In the genomic region with DNA sequence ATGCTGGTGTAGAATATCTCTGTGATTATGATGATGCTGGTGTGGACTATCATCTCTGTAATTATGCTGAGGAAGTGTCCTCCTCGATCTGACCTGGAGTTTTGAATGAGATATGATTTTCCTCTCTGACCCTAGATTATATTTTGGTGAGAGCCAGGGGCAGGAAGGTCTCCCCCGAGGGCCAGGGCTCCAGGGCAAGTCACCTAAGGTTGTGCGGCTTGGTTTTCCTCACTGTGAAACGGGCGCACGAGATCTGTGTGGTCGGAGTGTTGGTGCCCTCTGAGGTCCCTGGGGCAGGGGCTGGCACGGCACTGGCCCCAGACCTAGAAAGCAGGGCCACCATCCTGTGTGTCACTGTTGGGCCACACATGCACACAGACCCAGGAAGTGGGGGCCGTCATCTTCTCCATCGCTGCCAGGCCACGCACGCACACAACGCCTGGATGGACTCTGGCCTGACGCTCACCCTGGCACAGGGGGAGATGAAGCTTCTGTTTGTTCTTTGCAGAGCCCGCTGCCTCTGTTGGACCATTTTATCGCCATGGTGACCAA, we compare ENCODE assay signal across 1 cellular context.
TF ChIP-seq lines count a peak whose summit lies in the region.

No MANE protein-coding gene starts in this region.

TF ChIP-seq in HepG2, 621 proteins besides CTCF, POLR2A, EP300 and RAD21 (continued from another document):
- TF ChIP-seq, protein P1, sequence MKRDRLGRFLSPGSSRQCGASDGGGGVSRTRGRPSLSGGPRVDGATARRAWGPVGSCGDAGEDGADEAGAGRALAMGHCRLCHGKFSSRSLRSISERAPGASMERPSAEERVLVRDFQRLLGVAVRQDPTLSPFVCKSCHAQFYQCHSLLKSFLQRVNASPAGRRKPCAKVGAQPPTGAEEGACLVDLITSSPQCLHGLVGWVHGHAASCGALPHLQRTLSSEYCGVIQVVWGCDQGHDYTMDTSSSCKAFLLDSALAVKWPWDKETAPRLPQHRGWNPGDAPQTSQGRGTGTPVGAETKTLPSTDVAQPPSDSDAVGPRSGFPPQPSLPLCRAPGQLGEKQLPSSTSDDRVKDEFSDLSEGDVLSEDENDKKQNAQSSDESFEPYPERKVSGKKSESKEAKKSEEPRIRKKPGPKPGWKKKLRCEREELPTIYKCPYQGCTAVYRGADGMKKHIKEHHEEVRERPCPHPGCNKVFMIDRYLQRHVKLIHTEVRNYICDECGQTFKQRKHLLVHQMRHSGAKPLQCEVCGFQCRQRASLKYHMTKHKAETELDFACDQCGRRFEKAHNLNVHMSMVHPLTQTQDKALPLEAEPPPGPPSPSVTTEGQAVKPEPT (CRISPR knock-in tag; IDR thresholded peaks at IDR 0.05; ENCODE audit: low read depth), result 0 out of 2 replicates have a peak, but pooled peaks have one; percentile 35
- TF ChIP-seq RFX3 (CRISPR knock-in tag; IDR thresholded peaks at IDR 0.05) (peak; percentile 60; the same call in 1 of the 2 replicates), ZNF501 (CRISPR knock-in tag; IDR thresholded peaks at IDR 0.05) (peak; percentile 4; the same call in 1 of the 2 replicates), HNRNPL (IDR thresholded peaks at IDR 0.05; ENCODE audit: low read depth, low read length) (0 out of 2 replicates have a peak, but pooled peaks have one; percentile 55), HNF4A (CRISPR knock-in tag; IDR thresholded peaks at IDR 0.05) (peak; percentile 28; the same call in 1 of the 2 replicates), TEAD3 (CRISPR knock-in tag; optimal IDR thresholded peaks at IDR 0.05; ENCODE audit: borderline replicate concordance) (no peak), SAP130 (CRISPR knock-in tag; IDR thresholded peaks at IDR 0.05; ENCODE audit: low read depth) (peak; percentile 55), ZNF570 (CRISPR knock-in tag; IDR thresholded peaks at IDR 0.05; ENCODE audit: borderline replicate concordance) (no peak), MTA1 (CRISPR knock-in tag; IDR thresholded peaks at IDR 0.05; ENCODE audit: borderline replicate concordance) (peak; percentile 47; the same call in 1 of the 2 replicates), ELF1 (CRISPR knock-in tag; IDR thresholded peaks at IDR 0.05) (peak; percentile 29; the same call in 1 of the 2 replicates), ZFX (CRISPR knock-in tag; IDR thresholded peaks at IDR 0.05; ENCODE audit: low read depth) (peak; percentile 17; the same call in 1 of the 2 replicates), ZNF180 (CRISPR knock-in tag; IDR thresholded peaks at IDR 0.05; ENCODE audit: borderline replicate concordance, low read depth) (no peak), NR2F6 (IDR thresholded peaks at IDR 0.05) (no peak), NR2F6 (CRISPR knock-in tag; IDR thresholded peaks at IDR 0.05) (peak; percentile 41; the same call in 1 of the 2 replicates), TBX3 (IDR thresholded peaks at IDR 0.05; ENCODE audit: borderline replicate concordance) (no peak), DNMT1 (CRISPR knock-in tag; IDR thresholded peaks at IDR 0.05) (peak; percentile 32; the same call in 1 of the 2 replicates), ERF (CRISPR knock-in tag; IDR thresholded peaks at IDR 0.05) (0 out of 2 replicates have a peak, but pooled peaks have one; percentile 26), ZNF614 (CRISPR knock-in tag; IDR thresholded peaks at IDR 0.05; ENCODE audit: borderline replicate concordance) (peak; percentile 50; the same call in 1 of the 2 replicates)
- TF ChIP-seq, protein P2, sequence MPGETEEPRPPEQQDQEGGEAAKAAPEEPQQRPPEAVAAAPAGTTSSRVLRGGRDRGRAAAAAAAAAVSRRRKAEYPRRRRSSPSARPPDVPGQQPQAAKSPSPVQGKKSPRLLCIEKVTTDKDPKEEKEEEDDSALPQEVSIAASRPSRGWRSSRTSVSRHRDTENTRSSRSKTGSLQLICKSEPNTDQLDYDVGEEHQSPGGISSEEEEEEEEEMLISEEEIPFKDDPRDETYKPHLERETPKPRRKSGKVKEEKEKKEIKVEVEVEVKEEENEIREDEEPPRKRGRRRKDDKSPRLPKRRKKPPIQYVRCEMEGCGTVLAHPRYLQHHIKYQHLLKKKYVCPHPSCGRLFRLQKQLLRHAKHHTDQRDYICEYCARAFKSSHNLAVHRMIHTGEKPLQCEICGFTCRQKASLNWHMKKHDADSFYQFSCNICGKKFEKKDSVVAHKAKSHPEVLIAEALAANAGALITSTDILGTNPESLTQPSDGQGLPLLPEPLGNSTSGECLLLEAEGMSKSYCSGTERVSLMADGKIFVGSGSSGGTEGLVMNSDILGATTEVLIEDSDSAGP (CRISPR knock-in tag; IDR thresholded peaks at IDR 0.05; ENCODE audit: borderline replicate concordance), result peak; percentile 32; the same call in 1 of the 2 replicates
- TF ChIP-seq, protein P3, sequence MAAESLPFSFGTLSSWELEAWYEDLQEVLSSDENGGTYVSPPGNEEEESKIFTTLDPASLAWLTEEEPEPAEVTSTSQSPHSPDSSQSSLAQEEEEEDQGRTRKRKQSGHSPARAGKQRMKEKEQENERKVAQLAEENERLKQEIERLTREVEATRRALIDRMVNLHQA (CRISPR knock-in tag; IDR thresholded peaks at IDR 0.05), result no peak
- TF ChIP-seq, protein P4, sequence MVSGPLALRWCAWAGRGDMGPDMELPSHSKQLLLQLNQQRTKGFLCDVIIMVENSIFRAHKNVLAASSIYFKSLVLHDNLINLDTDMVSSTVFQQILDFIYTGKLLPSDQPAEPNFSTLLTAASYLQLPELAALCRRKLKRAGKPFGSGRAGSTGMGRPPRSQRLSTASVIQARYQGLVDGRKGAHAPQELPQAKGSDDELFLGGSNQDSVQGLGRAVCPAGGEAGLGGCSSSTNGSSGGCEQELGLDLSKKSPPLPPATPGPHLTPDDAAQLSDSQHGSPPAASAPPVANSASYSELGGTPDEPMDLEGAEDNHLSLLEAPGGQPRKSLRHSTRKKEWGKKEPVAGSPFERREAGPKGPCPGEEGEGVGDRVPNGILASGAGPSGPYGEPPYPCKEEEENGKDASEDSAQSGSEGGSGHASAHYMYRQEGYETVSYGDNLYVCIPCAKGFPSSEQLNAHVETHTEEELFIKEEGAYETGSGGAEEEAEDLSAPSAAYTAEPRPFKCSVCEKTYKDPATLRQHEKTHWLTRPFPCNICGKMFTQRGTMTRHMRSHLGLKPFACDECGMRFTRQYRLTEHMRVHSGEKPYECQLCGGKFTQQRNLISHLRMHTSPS (CRISPR knock-in tag; IDR thresholded peaks at IDR 0.05; ENCODE audit: low read depth), result peak; percentile 90
- TF ChIP-seq, protein P5, sequence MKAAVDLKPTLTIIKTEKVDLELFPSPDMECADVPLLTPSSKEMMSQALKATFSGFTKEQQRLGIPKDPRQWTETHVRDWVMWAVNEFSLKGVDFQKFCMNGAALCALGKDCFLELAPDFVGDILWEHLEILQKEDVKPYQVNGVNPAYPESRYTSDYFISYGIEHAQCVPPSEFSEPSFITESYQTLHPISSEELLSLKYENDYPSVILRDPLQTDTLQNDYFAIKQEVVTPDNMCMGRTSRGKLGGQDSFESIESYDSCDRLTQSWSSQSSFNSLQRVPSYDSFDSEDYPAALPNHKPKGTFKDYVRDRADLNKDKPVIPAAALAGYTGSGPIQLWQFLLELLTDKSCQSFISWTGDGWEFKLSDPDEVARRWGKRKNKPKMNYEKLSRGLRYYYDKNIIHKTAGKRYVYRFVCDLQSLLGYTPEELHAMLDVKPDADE (CRISPR knock-in tag; IDR thresholded peaks at IDR 0.05), result no peak
- TF ChIP-seq, protein P6, sequence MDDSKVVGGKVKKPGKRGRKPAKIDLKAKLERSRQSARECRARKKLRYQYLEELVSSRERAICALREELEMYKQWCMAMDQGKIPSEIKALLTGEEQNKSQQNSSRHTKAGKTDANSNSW (CRISPR knock-in tag; IDR thresholded peaks at IDR 0.05; ENCODE audit: borderline replicate concordance), result no peak
- TF ChIP-seq, protein P7, sequence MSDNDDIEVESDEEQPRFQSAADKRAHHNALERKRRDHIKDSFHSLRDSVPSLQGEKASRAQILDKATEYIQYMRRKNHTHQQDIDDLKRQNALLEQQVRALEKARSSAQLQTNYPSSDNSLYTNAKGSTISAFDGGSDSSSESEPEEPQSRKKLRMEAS (IDR thresholded peaks at IDR 0.05), result peak; percentile 28; the same call in 1 of the 2 replicates
